8 cellular contexts compared by ENCODE assay signal in the genomic region with DNA sequence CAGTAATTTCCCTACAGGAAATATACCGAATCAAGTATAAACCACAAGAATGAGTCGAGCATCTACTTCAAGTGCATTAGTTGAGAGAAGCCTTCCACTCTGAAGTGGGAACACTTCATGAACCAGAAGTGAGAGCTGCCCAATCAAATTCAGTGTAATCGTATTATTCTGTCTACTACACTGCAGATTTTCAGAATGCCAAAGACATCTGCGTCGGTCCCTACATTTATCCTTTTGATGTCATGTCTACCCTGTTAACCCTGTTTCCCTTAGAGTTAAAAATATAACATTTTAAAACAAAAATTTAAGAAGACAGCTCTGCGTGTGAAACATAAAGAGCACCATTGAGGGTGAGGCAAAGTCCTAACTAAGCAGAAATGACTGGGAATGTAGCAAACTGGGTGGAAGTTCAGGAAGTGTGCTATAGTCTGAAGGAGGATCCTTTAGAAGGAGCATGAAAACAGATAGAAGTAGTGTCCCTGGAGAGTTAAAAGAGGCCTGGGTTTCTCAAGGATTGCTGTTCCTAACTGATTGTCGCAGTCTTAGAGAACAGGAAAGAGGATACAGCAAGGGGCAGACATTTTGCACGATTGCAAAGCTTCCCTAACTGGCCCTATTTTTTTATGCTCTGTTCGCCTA.
DNase-seq lines count a peak whose midpoint lies in the region; ATAC-seq and TF ChIP-seq lines count a peak whose summit lies in the region.

No MANE protein-coding gene starts in this region.

- peaks cover 82% of the 10 kb centered on the region for H3K36me3 ChIP-seq in DOHH2 (ENCODE audit: control insufficient read depth, low read length)

- H3K4me2 ChIP-seq in DOHH2 (ENCODE audit: low read length), result peak overlapping the region; percentile 74

- H3K9me2 ChIP-seq in DOHH2 (replicated peaks; ENCODE audit: control insufficient read depth, low read length), result no peaks in the 10 kb centered on the region

- TF ChIP-seq CTCF in DOHH2 (IDR thresholded peaks at IDR 0.05; ENCODE audit: low read depth, low read length, poor library complexity, severe bottlenecking), result no peak

- peaks cover 14% of the 10 kb centered on the region for H3F3A ChIP-seq in DOHH2 (ENCODE audit: control insufficient read depth, insufficient read depth)

- H3K79me2 ChIP-seq in DOHH2 (ENCODE audit: control insufficient read depth, low read length), result peaks cover 100% of the 10 kb centered on the region

- DNase-seq in LoVo (ENCODE audit: low spot score) (peak; percentile 39), UCSD-AML1 (lab: John Stamatoyannopoulos, UW; ENCODE audit: unreplicated experiment) (peak; percentile 5), globus pallidus (ENCODE audit: low spot score) (peak; percentile 64), activated gamma-delta T cell treated with Interleukin-2 at 50 U/mL for 16 hours (no peak), D341Med (ENCODE audit: low spot score) (no peak)

- peak; percentile 62 for ATAC-seq in GM21528 (IDR thresholded peaks at IDR 0.05; ENCODE audit: low FRiP score, unreplicated experiment)

- H4K20me1 ChIP-seq in DOHH2 (ENCODE audit: control insufficient read depth, insufficient read depth, low read depth, low read length), result peaks cover 9% of the 10 kb centered on the region; the same call in 1 of the 2 replicates

- H3K4me1 ChIP-seq in DOHH2 (ENCODE audit: control insufficient read depth, low read length), result peaks cover 59% of the 10 kb centered on the region

- no peaks in the 10 kb centered on the region for H3K27me3 ChIP-seq in DOHH2 (ENCODE audit: control insufficient read depth, low read length)

- H3K9me3 ChIP-seq in DOHH2 (ENCODE audit: control insufficient read depth, insufficient read depth, low read length), result no peaks in the 10 kb centered on the region

- H3K27ac ChIP-seq in DOHH2 (ENCODE audit: low read depth, low read length), result peak overlapping the region; percentile 65
- H3K27ac ChIP-seq in skin epidermis, result peak overlapping the region in 13 of 21 experiments; percentile 12 to 81 (median 59)

- peak overlapping the region; percentile 81 for H3K4me3 ChIP-seq in DOHH2 (ENCODE audit: low read length)
- peak overlapping the region in 1 of 7 experiments; percentile 0 for H3K4me3 ChIP-seq in skin epidermis

Comparison
In these comparisons a context has a peak if more than half of its experiments do, and no peak if none do; other contexts are left out.
1. DNase-seq: peak in LoVo (single experiment), UCSD-AML1 (single experiment) and globus pallidus (single experiment); none in activated gamma-delta T cell treated with Interleukin-2 at 50 U/mL for 16 hours (single experiment) and D341Med (single experiment).